8 cellular contexts compared by ENCODE assay signal in genomic region chr4:82900335-82901128, GRCh38. TPM values are rescaled to one million over a fixed set of nuclear protein-coding genes. Genes with fewer than 3 reads are reported as not detected.
DNase-seq lines count a peak whose midpoint lies in the region; ATAC-seq, FAIRE-seq and TF ChIP-seq lines count a peak whose summit lies in the region.

Gene THAP9, plus strand, starts transcription at chr4:82900735. Its CDS starts 68 bp downstream, at chr4:82900803.

- intact Hi-C loops in Calu3 (cut with micrococcal nuclease; ENCODE audit: unreplicated experiment): loop anchor here (5.0 kb wide), 1 partner anchor 112 kb away; the partner anchor contains the start of gene LIN54

- no peak within 1 kb of the TSS for H3K4me3 Mint-ChIP-seq in Calu3 (ENCODE audit: low read depth, unreplicated experiment)
- no peak within 1 kb of the TSS for H3K4me3 Mint-ChIP-seq in activated CD8-positive, alpha-beta memory T cell treated with anti-CD3 and anti-CD28 coated beads, Interleukin-2, amount 10 ng/mL, durations not matched to agents 7 days and 5 days
- H3K4me3 Mint-ChIP-seq in endodermal cell: no peak within 1 kb of the TSS

- H3K14ac ChIP-seq in mesenchymal stem cell (ENCODE audit: low read length in 2 of 2): peak within 1 kb of the TSS in 1 of 2 experiments; percentile 97

- H3K4me3 ChIP-seq in endodermal cell (ENCODE audit: low read length): peak within 1 kb of the TSS; percentile 98
- H3K4me3 ChIP-seq in mesenchymal stem cell (ENCODE audit: insufficient read depth in 1 of 2, low read depth in 1 of 2, low read length in 2 of 2): peak within 1 kb of the TSS; percentile 76 to 96

- TF ChIP-seq CTCF in Calu3 (IDR thresholded peaks at IDR 0.05; ENCODE audit: unreplicated experiment): no peak
- no peak for TF ChIP-seq CTCF in endodermal cell (conservative IDR thresholded peaks at IDR 0.05)

- peak within 1 kb of the TSS; percentile 79 for H4K91ac ChIP-seq in mesenchymal stem cell (ENCODE audit: low read length)

- H2BK120ac ChIP-seq in mesenchymal stem cell (ENCODE audit: low read depth, low read length): peak within 1 kb of the TSS; percentile 2

- H2AK5ac ChIP-seq in mesenchymal stem cell (ENCODE audit: low read length, severe bottlenecking): no peak within 1 kb of the TSS

- H3K9me3 ChIP-seq in endodermal cell (ENCODE audit: control insufficient read depth, low read length) (no peaks in the 10 kb centered on the region), mesenchymal stem cell (ENCODE audit: control insufficient read depth, low read length) (no peaks in the 10 kb centered on the region)

- H3K4me1 Mint-ChIP-seq in Calu3 (ENCODE audit: low read depth, unreplicated experiment) (peaks cover 5% of the 10 kb centered on the region), endodermal cell (peaks cover 14% of the 10 kb centered on the region)
- peaks cover 46% of the 10 kb centered on the region for H3K4me1 Mint-ChIP-seq in activated CD8-positive, alpha-beta memory T cell treated with anti-CD3 and anti-CD28 coated beads, Interleukin-2, amount 10 ng/mL, durations not matched to agents 7 days and 5 days

- peak within 1 kb of the TSS; percentile 97 for H3K27ac ChIP-seq in endodermal cell (ENCODE audit: low read depth, low read length)
- peak within 1 kb of the TSS; percentile 94 for H3K27ac ChIP-seq in mesenchymal stem cell (ENCODE audit: low read length, poor library complexity, severe bottlenecking)

- H3K36me3 Mint-ChIP-seq in Calu3 (ENCODE audit: insufficient read depth, unreplicated experiment): peaks cover 8% of the 10 kb centered on the region
- H3K36me3 Mint-ChIP-seq in activated CD8-positive, alpha-beta memory T cell treated with anti-CD3 and anti-CD28 coated beads, Interleukin-2, amount 10 ng/mL, durations not matched to agents 7 days and 5 days: peaks cover 21% of the 10 kb centered on the region
- H3K36me3 Mint-ChIP-seq in endodermal cell (ENCODE audit: low read depth): peaks cover 37% of the 10 kb centered on the region

- peak within 1 kb of the TSS; percentile 78 for H3K9ac ChIP-seq in endodermal cell (ENCODE audit: extremely low read depth, low read length, poor library complexity, severe bottlenecking)
- H3K9ac ChIP-seq in mesenchymal stem cell (ENCODE audit: low read length): peak within 1 kb of the TSS; percentile 93

- H3K4ac ChIP-seq in mesenchymal stem cell (ENCODE audit: low read depth in 1 of 2, low read length in 2 of 2): peak within 1 kb of the TSS; percentile 35 to 74

- H3K18ac ChIP-seq in mesenchymal stem cell (ENCODE audit: low read depth in 1 of 2, low read length in 2 of 2): peak within 1 kb of the TSS; percentile 95 to 99

- CTCF ChIA-PET in Calu3 (lab: Charles Lee): interaction anchor here (0.6 to 1.7 kb wide), 4 partner anchors 12 to 360 kb away, joined by 3 to 7 read pairs (median 3); partner anchors contain the start of gene LIN54
- CTCF ChIA-PET in activated CD8-positive, alpha-beta memory T cell treated with anti-CD3 and anti-CD28 coated beads, Interleukin-2, amount 10 ng/mL, durations not matched to agents 7 days and 5 days (lab: Charles Lee): interaction anchor here (0.7 to 3.3 kb wide), 7 partner anchors 11 to 384 kb away, joined by 3 to 32 read pairs (median 4); partner anchors contain the start of genes COPS4, COQ2, LIN54 and SEC31A

- DNase-seq in Calu3 (peak; percentile 92), HTR-8/SVneo (ENCODE audit: insufficient read length, low spot score) (peak; percentile 85), NOMO-1 treated with DMSO at 0.1 percent for 48 hours (lab: John Stamatoyannopoulos, UW; ENCODE audit: unreplicated experiment) (peak; percentile 100), endodermal cell (peak; percentile 99), mesenchymal stem cell (peak; percentile 100)
- peak; percentile 100 for DNase-seq in activated CD8-positive, alpha-beta memory T cell treated with anti-CD3 and anti-CD28 coated beads, Interleukin-2, amount 10 ng/mL, durations not matched to agents 7 days and 5 days
- DNase-seq in stimulated activated CD8-positive, alpha-beta memory T cell treated with anti-CD3 and anti-CD28 coated beads, Interleukin-12 subunit alpha, Interleukin-12 subunit beta, amount 100 ng/mL, for 24 hours (ENCODE audit: extremely low read depth): peak; percentile 92

- H3K27ac Mint-ChIP-seq in Calu3 (ENCODE audit: unreplicated experiment) (no peak within 1 kb of the TSS), endodermal cell (no peak within 1 kb of the TSS)
- no peak within 1 kb of the TSS for H3K27ac Mint-ChIP-seq in activated CD8-positive, alpha-beta memory T cell treated with anti-CD3 and anti-CD28 coated beads, Interleukin-2, amount 10 ng/mL, durations not matched to agents 7 days and 5 days

- 0 to 1% methylated on average over 16 to 69 of the region's 69 CpGs for WGBS in endodermal cell (ENCODE audit: insufficient coverage in 1 of 2, insufficient read length in 1 of 2), 2 experiments
- WGBS in mesenchymal stem cell: under 1% methylated on average over 56 of the region's 69 CpGs

- peak within 1 kb of the TSS in 1 of 2 experiments; percentile 94 for H2BK12ac ChIP-seq in mesenchymal stem cell (ENCODE audit: low read length in 2 of 2)

- H3K4me1 ChIP-seq in endodermal cell (ENCODE audit: control insufficient read depth, insufficient read depth, low read length): no peaks in the 10 kb centered on the region
- no peaks in the 10 kb centered on the region for H3K4me1 ChIP-seq in mesenchymal stem cell (ENCODE audit: control insufficient read depth, insufficient read depth, low read depth, low read length)

- H3K27me3 ChIP-seq in endodermal cell (ENCODE audit: control insufficient read depth, insufficient read depth, low read length, poor library complexity, severe bottlenecking): no peaks in the 10 kb centered on the region
- H3K27me3 ChIP-seq in mesenchymal stem cell (ENCODE audit: control insufficient read depth in 1 of 2, insufficient read depth in 1 of 2, low read length in 2 of 2): no peaks in the 10 kb centered on the region

- H4K8ac ChIP-seq in mesenchymal stem cell (ENCODE audit: low read length): peak within 1 kb of the TSS; percentile 90

- peak within 1 kb of the TSS; percentile 92 for H2BK5ac ChIP-seq in mesenchymal stem cell (ENCODE audit: low read depth, low read length, poor library complexity, severe bottlenecking)

- peak within 1 kb of the TSS in 1 of 2 experiments; percentile 87 for H3K23ac ChIP-seq in mesenchymal stem cell (ENCODE audit: low read length in 2 of 2)

- H3K9me3 Mint-ChIP-seq in Calu3 (ENCODE audit: low read depth, unreplicated experiment) (no peaks in the 10 kb centered on the region), endodermal cell (no peaks in the 10 kb centered on the region)
- no peaks in the 10 kb centered on the region for H3K9me3 Mint-ChIP-seq in activated CD8-positive, alpha-beta memory T cell treated with anti-CD3 and anti-CD28 coated beads, Interleukin-2, amount 10 ng/mL, durations not matched to agents 7 days and 5 days (ENCODE audit: low read depth)

- peak; percentile 90 for ATAC-seq in GM21390 (IDR thresholded peaks at IDR 0.05; ENCODE audit: unreplicated experiment)
- peak; percentile 91 for ATAC-seq in activated CD8-positive, alpha-beta memory T cell treated with anti-CD3 and anti-CD28 coated beads, Interleukin-2, amount 10 ng/mL, durations not matched to agents 7 days and 5 days

- H3K36me3 ChIP-seq in endodermal cell (ENCODE audit: control insufficient read depth, insufficient read depth, low read length) (peaks cover 38% of the 10 kb centered on the region), mesenchymal stem cell (ENCODE audit: control insufficient read depth in 1 of 2, insufficient read depth in 2 of 2, low read depth in 1 of 2, low read length in 2 of 2) (peaks cover 0 to 18% of the 10 kb centered on the region in 2 experiments)

- BruUV-seq in Calu3 (replicated peaks; lab: Mats Ljungman, UMichigan): no TSS peak

- H2AFZ ChIP-seq in mesenchymal stem cell (ENCODE audit: low read depth, low read length): peak within 1 kb of the TSS; percentile 76

- H2BK15ac ChIP-seq in mesenchymal stem cell (ENCODE audit: low read depth, poor library complexity, severe bottlenecking): peak within 1 kb of the TSS; percentile 91

- H3K27me3 Mint-ChIP-seq in Calu3 (ENCODE audit: unreplicated experiment) (no peaks in the 10 kb centered on the region), endodermal cell (ENCODE audit: insufficient read depth) (no peaks in the 10 kb centered on the region)
- peaks cover 5% of the 10 kb centered on the region for H3K27me3 Mint-ChIP-seq in activated CD8-positive, alpha-beta memory T cell treated with anti-CD3 and anti-CD28 coated beads, Interleukin-2, amount 10 ng/mL, durations not matched to agents 7 days and 5 days

- peak within 1 kb of the TSS; percentile 82 for H3K4me2 ChIP-seq in mesenchymal stem cell (ENCODE audit: low read length, poor library complexity, severe bottlenecking)

- peak; percentile 75 for FAIRE-seq in HTR-8/SVneo (lab: Jason Lieb, UNC)

- peaks cover 4% of the 10 kb centered on the region for H3K79me1 ChIP-seq in mesenchymal stem cell (replicated peaks; ENCODE audit: low read length, poor library complexity, severe bottlenecking)

RNA-seq across cellular contexts. Expression of gene THAP9, which starts in this region (rescaled TPM):
- total RNA-seq in Calu3 (2022): 4.7 and 7.2 TPM in 2 replicates
- 1 to 10 TPM; 1.9 to 2.4 TPM for total RNA-seq in activated CD8-positive, alpha-beta memory T cell treated with anti-CD3 and anti-CD28 coated beads, Interleukin-2, amount 10 ng/mL, durations not matched to agents 7 days and 5 days
- total RNA-seq in endodermal cell: 10 to 100 TPM; 14.4 to 22.3 TPM
- 14.4 TPM for polyA plus RNA-seq in endodermal cell (2013, experiment 1 of 2)
- 15.7 TPM for polyA plus RNA-seq in endodermal cell (2013, experiment 2 of 2)
- polyA plus RNA-seq in mesenchymal stem cell (2013, experiment 1 of 2): 1.2 TPM
- 1.8 TPM for polyA plus RNA-seq in mesenchymal stem cell (2013, experiment 2 of 2)

Comparison
In these comparisons a context has a peak if more than half of its experiments do, and no peak if none do; other contexts are left out.
1. Peak in every context shown above with its lines: DNase-seq, ATAC-seq, H3K4me3 ChIP-seq and H3K27ac ChIP-seq.